ENCODE assay signal across 1 cellular context in genomic region chr2:208025037-208025813, GRCh38.
TF ChIP-seq lines count a peak whose summit lies in the region.

A gene with protein sequence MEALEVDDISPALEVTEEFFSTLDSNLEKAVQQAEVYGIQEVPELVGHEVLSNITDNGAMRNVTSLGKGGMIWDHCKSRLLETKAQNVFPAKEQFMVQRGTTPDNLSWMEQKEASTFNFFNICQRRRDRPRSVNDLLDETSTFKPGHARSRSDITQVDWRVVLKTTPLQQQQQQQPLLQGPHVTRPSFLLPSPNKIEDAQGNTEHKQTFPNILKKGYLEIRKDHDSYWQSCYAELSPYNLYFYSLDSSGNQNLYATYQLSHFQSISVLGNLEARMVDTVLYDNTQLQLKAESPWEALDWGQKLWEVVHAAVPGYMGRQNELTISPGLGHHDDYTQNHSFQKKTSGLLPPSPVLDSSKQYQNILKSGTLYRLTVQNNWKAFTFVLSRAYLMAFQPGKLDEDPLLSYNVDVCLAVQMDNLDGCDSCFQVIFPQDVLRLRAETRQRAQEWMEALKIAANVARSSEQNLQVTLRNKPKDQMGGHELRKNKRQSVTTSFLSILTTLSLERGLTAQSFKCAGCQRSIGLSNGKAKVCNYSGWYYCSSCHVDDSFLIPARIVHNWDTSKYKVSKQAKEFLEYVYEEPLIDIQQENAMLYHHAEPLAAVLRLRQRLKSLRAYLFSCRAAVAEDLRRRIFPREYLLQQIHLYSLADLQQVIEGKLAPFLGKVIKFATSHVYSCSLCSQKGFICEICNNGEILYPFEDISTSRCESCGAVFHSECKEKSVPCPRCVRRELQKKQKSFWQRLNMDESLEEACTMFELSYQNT (minus strand): TSS chr2:208025527. CDS start chr2:208001639, 23,888 bp downstream.

TF ChIP-seq in SK-N-SH, 30 proteins besides CTCF, POLR2A, EP300 and RAD21 (continued from another document):
- TF ChIP-seq, protein P1, sequence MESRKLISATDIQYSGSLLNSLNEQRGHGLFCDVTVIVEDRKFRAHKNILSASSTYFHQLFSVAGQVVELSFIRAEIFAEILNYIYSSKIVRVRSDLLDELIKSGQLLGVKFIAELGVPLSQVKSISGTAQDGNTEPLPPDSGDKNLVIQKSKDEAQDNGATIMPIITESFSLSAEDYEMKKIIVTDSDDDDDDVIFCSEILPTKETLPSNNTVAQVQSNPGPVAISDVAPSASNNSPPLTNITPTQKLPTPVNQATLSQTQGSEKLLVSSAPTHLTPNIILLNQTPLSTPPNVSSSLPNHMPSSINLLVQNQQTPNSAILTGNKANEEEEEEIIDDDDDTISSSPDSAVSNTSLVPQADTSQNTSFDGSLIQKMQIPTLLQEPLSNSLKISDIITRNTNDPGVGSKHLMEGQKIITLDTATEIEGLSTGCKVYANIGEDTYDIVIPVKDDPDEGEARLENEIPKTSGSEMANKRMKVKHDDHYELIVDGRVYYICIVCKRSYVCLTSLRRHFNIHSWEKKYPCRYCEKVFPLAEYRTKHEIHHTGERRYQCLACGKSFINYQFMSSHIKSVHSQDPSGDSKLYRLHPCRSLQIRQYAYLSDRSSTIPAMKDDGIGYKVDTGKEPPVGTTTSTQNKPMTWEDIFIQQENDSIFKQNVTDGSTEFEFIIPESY (IDR thresholded peaks at IDR 0.05; ENCODE audit: borderline replicate concordance, low read depth) = peak; percentile 87
- TF ChIP-seq FOSL2 (IDR thresholded peaks at IDR 0.05; ENCODE audit: borderline replicate concordance, low read depth) (no peak; the same call in 1 of the 2 replicates), CHD2 (IDR thresholded peaks at IDR 0.05; ENCODE audit: low read length, partially characterized antibody) (peak; percentile 88), RCOR1 (IDR thresholded peaks at IDR 0.05; ENCODE audit: low read length) (no peak), IRF3 (IDR thresholded peaks at IDR 0.05; ENCODE audit: low read depth, low read length) (no peak), JUND (IDR thresholded peaks at IDR 0.05) (peak; percentile 26; the same call in 1 of the 2 replicates), POLR2AphosphoS5 (IDR thresholded peaks at IDR 0.05; ENCODE audit: low read depth, low read length) (peak; percentile 84; the same call in 1 of the 2 replicates), FOXJ3 (CRISPR knock-in tag; IDR thresholded peaks at IDR 0.05) (peak; percentile 96), TAF1 (IDR thresholded peaks at IDR 0.05; ENCODE audit: borderline replicate concordance, low read depth, low read length) (peak; percentile 99), RXRA (IDR thresholded peaks at IDR 0.05; ENCODE audit: borderline replicate concordance, low read depth) (no peak), FOXM1 (IDR thresholded peaks at IDR 0.05; ENCODE audit: low read depth) (no peak), YY1 (IDR thresholded peaks at IDR 0.05; ENCODE audit: low read depth) (peak; percentile 79), RFX5 (IDR thresholded peaks at IDR 0.05; ENCODE audit: low read length) (0 out of 2 replicates have a peak, but pooled peaks have one; percentile 18), ELF1 (IDR thresholded peaks at IDR 0.05) (peak; percentile 60), TCF12 (IDR thresholded peaks at IDR 0.05) (peak; percentile 49; the same call in 1 of the 2 replicates), USF2 (IDR thresholded peaks at IDR 0.05; ENCODE audit: borderline replicate concordance, low read depth, low read length) (no peak), MXI1 (IDR thresholded peaks at IDR 0.05; ENCODE audit: low read depth, low read length) (peak; percentile 74), EZH2phosphoT487 (IDR thresholded peaks at IDR 0.05; ENCODE audit: borderline replicate concordance, low read depth) (no peak)
- TF ChIP-seq, protein P2, sequence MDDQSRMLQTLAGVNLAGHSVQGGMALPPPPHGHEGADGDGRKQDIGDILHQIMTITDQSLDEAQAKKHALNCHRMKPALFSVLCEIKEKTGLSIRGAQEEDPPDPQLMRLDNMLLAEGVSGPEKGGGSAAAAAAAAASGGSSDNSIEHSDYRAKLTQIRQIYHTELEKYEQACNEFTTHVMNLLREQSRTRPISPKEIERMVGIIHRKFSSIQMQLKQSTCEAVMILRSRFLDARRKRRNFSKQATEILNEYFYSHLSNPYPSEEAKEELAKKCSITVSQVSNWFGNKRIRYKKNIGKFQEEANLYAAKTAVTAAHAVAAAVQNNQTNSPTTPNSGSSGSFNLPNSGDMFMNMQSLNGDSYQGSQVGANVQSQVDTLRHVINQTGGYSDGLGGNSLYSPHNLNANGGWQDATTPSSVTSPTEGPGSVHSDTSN (IDR thresholded peaks at IDR 0.05) = peak; percentile 43; the same call in 1 of the 2 replicates
- TF ChIP-seq, protein P3, sequence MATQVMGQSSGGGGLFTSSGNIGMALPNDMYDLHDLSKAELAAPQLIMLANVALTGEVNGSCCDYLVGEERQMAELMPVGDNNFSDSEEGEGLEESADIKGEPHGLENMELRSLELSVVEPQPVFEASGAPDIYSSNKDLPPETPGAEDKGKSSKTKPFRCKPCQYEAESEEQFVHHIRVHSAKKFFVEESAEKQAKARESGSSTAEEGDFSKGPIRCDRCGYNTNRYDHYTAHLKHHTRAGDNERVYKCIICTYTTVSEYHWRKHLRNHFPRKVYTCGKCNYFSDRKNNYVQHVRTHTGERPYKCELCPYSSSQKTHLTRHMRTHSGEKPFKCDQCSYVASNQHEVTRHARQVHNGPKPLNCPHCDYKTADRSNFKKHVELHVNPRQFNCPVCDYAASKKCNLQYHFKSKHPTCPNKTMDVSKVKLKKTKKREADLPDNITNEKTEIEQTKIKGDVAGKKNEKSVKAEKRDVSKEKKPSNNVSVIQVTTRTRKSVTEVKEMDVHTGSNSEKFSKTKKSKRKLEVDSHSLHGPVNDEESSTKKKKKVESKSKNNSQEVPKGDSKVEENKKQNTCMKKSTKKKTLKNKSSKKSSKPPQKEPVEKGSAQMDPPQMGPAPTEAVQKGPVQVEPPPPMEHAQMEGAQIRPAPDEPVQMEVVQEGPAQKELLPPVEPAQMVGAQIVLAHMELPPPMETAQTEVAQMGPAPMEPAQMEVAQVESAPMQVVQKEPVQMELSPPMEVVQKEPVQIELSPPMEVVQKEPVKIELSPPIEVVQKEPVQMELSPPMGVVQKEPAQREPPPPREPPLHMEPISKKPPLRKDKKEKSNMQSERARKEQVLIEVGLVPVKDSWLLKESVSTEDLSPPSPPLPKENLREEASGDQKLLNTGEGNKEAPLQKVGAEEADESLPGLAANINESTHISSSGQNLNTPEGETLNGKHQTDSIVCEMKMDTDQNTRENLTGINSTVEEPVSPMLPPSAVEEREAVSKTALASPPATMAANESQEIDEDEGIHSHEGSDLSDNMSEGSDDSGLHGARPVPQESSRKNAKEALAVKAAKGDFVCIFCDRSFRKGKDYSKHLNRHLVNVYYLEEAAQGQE (IDR thresholded peaks at IDR 0.05; ENCODE audit: low read depth, low read length) = peak; percentile 80
